In genomic region chr1:40391688-40392145, GRCh38 we compare ENCODE assay signal across 2 cellular contexts.
A peak's percentile ranks its signal among the peaks of the same experiment; 100 is the strongest.
TF ChIP-seq lines count a peak whose summit lies in the region.

No MANE protein-coding gene starts in this region.

TF ChIP-seq in liver, 16 proteins besides CTCF, POLR2A, EP300 and RAD21 (continued from another document):
- TF ChIP-seq FOXA1 (IDR thresholded peaks at IDR 0.05) = no peak
- no peak for TF ChIP-seq TAF1 (conservative IDR thresholded peaks at IDR 0.05)
- TF ChIP-seq REST (IDR thresholded peaks at IDR 0.05) = no peak
- TF ChIP-seq ATF3 (IDR thresholded peaks at IDR 0.05) = no peak
- TF ChIP-seq SP1 (IDR thresholded peaks at IDR 0.05) = peak; percentile 62
- TF ChIP-seq YY1 (IDR thresholded peaks at IDR 0.05) = peak; percentile 59
- TF ChIP-seq EGR1 (IDR thresholded peaks at IDR 0.05; ENCODE audit: low read depth in 2 of 2) = no peak
- TF ChIP-seq HNF4G (IDR thresholded peaks at IDR 0.05) = no peak
- no peak for TF ChIP-seq ZBTB33 (IDR thresholded peaks at IDR 0.05)
- TF ChIP-seq RXRA (IDR thresholded peaks at IDR 0.05) = peak in 1 of 2 donors; percentile 54
- TF ChIP-seq JUND (IDR thresholded peaks at IDR 0.05) = peak in 1 of 2 donors; percentile 33
- TF ChIP-seq FOXA2 (IDR thresholded peaks at IDR 0.05) = no peak
- TF ChIP-seq HNF4A (conservative IDR thresholded peaks at IDR 0.05) = peak; percentile 59 to 64
- no peak for TF ChIP-seq MAX (IDR thresholded peaks at IDR 0.05)
- TF ChIP-seq NR2F2 (IDR thresholded peaks at IDR 0.05) = no peak

TF ChIP-seq in HepG2, 621 proteins besides CTCF, POLR2A, EP300 and RAD21:
- TF ChIP-seq ATF5 (CRISPR knock-in tag; IDR thresholded peaks at IDR 0.05; ENCODE audit: low read depth) = no peak
- TF ChIP-seq ZNF550 (CRISPR knock-in tag; IDR thresholded peaks at IDR 0.05; ENCODE audit: borderline replicate concordance) = no peak
- no peak for TF ChIP-seq FOXP1 (IDR thresholded peaks at IDR 0.05)
- no peak for TF ChIP-seq FOXP1 (CRISPR knock-in tag; IDR thresholded peaks at IDR 0.05)
- TF ChIP-seq ZNF674 (CRISPR knock-in tag; IDR thresholded peaks at IDR 0.05; ENCODE audit: low read depth) = no peak
- TF ChIP-seq HCFC1 (IDR thresholded peaks at IDR 0.05; ENCODE audit: low read depth, low read length) = no peak
- TF ChIP-seq ZNF770 (CRISPR knock-in tag; IDR thresholded peaks at IDR 0.05) = no peak
- TF ChIP-seq EEA1 (CRISPR knock-in tag; IDR thresholded peaks at IDR 0.05; ENCODE audit: borderline replicate concordance) = no peak
- TF ChIP-seq ZNF335 (CRISPR knock-in tag; IDR thresholded peaks at IDR 0.05) = no peak
- no peak for TF ChIP-seq LCORL (IDR thresholded peaks at IDR 0.05)
- TF ChIP-seq LCORL (CRISPR knock-in tag; IDR thresholded peaks at IDR 0.05) = no peak
- no peak for TF ChIP-seq CENPBD1 (CRISPR knock-in tag; IDR thresholded peaks at IDR 0.05; ENCODE audit: borderline replicate concordance, low read depth)
- TF ChIP-seq MED8 (CRISPR knock-in tag; IDR thresholded peaks at IDR 0.05; ENCODE audit: insufficient replicate concordance) = no peak
- TF ChIP-seq GATAD2A (CRISPR knock-in tag; IDR thresholded peaks at IDR 0.05) = no peak
- TF ChIP-seq ZNF644 (CRISPR knock-in tag; IDR thresholded peaks at IDR 0.05; ENCODE audit: low read depth) = no peak
- no peak for TF ChIP-seq HMG20B (CRISPR knock-in tag; conservative IDR thresholded peaks at IDR 0.05)
- no peak for TF ChIP-seq ZNF839 (CRISPR knock-in tag; IDR thresholded peaks at IDR 0.05; ENCODE audit: borderline replicate concordance)
